ENCODE assay signal across 20 cellular contexts in the genomic region with DNA sequence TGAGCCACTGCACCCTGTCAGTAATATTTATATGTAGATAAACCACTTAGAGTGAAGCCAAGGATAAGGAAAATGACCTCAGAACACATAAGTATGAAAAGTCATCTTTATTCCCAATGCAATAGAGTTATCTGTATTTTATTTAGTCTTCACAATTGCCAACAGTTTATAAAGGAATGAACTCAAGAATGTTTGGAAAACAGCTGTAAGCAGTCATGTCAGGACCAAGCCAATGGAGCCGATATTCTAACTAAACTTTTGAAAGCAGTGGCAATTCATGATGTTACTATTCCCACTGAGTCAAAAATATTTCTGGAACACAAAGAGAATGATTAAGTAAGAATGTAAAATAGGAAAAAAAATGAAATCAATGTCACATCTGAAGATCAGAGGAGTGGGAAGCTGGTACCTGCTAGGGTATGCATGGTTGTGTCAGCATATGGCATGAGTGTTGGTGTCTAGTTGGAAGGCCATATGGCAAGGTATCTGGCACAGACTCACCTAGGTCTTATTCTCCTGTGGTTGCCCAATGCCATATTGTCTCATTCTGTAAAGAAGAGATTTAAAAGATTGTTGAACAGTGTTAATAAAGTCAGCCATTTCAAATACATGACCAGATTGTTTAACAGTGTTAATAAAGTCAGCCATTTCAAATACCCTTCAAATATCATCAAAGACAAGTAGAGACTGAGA.
"Had no signal": no experiment of that assay in that cellular context is flagged by ENCODE, and none has a peak within 500 bp of the region (broad histone marks: within the 10 kb centered on the region; RNA-seq: fewer than 3 reads in every experiment).

No MANE protein-coding gene starts in this region.

- DNase-seq: activated B cell treated with CpG ODN at 0.5 μM for 24 hours; activated CD4-positive, alpha-beta T cell treated with anti-CD3 and anti-CD28 coated beads for 36 hours; activated CD4-positive, alpha-beta T cell treated with anti-CD3 and anti-CD28 coated beads, Interleukin-2, amount 50 U/mL, for 4 hours; activated CD8-positive, alpha-beta memory T cell treated with anti-CD3 and anti-CD28 coated beads for 24 hours; activated CD8-positive, alpha-beta memory T cell treated with anti-CD3 and anti-CD28 coated beads, Interleukin-2, amount 50 U/mL, for 4 hours; activated naive CD4-positive, alpha-beta T cell treated with Interleukin-2 at 50 U/mL for 16 hours; activated naive CD8-positive, alpha-beta T cell treated with anti-CD3 and anti-CD28 coated beads for 36 hours; activated T-cell treated with anti-CD3 and anti-CD28 coated beads, Interleukin-2, amount 50 U/mL, for 24 hours; head of caudate nucleus; hypothalamus; ovary; stimulated activated CD4-positive, alpha-beta T cell treated with anti-CD3 and anti-CD28 coated beads, Interleukin-4, amount 100 ng/mL, for 4 hours; thyroid gland; upper lobe of right lung had no signal

- H3K4me3 ChIP-seq: ovary, prostate gland, thyroid gland, upper lobe of right lung had no signal

- H3K9me3 Mint-ChIP-seq: activated B cell treated with CpG ODN at 0.5 μM for 24 hours; activated naive CD8-positive, alpha-beta T cell treated with anti-CD3 and anti-CD28 coated beads for 36 hours; activated T-cell treated with anti-CD3 and anti-CD28 coated beads, Interleukin-2, amount 50 U/mL, for 24 hours; nephron; stimulated activated naive CD8-positive, alpha-beta T cell treated with anti-CD3 and anti-CD28 coated beads, Interleukin-15, Interleukin-2, amounts not matched to agents 100 ng/mL and 50 ng/mL, for 24 hours had no signal

- H3K27ac ChIP-seq: neutrophil, ovary, prostate gland, thyroid gland, upper lobe of right lung had no signal

- H3K4me1 Mint-ChIP-seq: activated B cell treated with CpG ODN at 0.5 μM for 24 hours, memory B cell, nephron had no signal

- H3K4me3 Mint-ChIP-seq: activated B cell treated with CpG ODN at 0.5 μM for 24 hours; activated CD4-positive, alpha-beta T cell treated with anti-CD3 and anti-CD28 coated beads for 36 hours; activated naive CD8-positive, alpha-beta T cell treated with anti-CD3 and anti-CD28 coated beads for 36 hours; activated T-cell treated with anti-CD3 and anti-CD28 coated beads, Interleukin-2, amount 50 U/mL, for 24 hours; memory B cell; nephron; stimulated activated naive CD8-positive, alpha-beta T cell treated with anti-CD3 and anti-CD28 coated beads, Interleukin-15, Interleukin-2, amounts not matched to agents 100 ng/mL and 50 ng/mL, for 24 hours; T-helper 1 cell treated with Interleukin-12 subunit alpha and Interleukin-12 subunit beta and Interleukin-4 antibody, amounts not matched to agents 30 μg/mL and 1 μg/mL, for 36 hours had no signal

- H3K27ac Mint-ChIP-seq: activated B cell treated with CpG ODN at 0.5 μM for 24 hours; activated CD4-positive, alpha-beta T cell treated with anti-CD3 and anti-CD28 coated beads for 36 hours; activated naive CD8-positive, alpha-beta T cell treated with anti-CD3 and anti-CD28 coated beads for 36 hours; activated T-cell treated with anti-CD3 and anti-CD28 coated beads, Interleukin-2, amount 50 U/mL, for 24 hours; memory B cell; nephron; stimulated activated naive CD8-positive, alpha-beta T cell treated with anti-CD3 and anti-CD28 coated beads, Interleukin-15, Interleukin-2, amounts not matched to agents 100 ng/mL and 50 ng/mL, for 24 hours; T-helper 1 cell treated with Interleukin-12 subunit alpha and Interleukin-12 subunit beta and Interleukin-4 antibody, amounts not matched to agents 30 μg/mL and 1 μg/mL, for 36 hours had no signal

- ATAC-seq: activated CD4-positive, alpha-beta T cell treated with anti-CD3 and anti-CD28 coated beads for 36 hours; upper lobe of right lung had no signal

- H3K9me3 ChIP-seq: neutrophil, ovary, prostate gland, thyroid gland, upper lobe of right lung had no signal

- H3K27me3 ChIP-seq: neutrophil, ovary, thyroid gland, upper lobe of right lung had no signal

- H3K36me3 ChIP-seq: neutrophil, ovary, prostate gland, thyroid gland, upper lobe of right lung had no signal

- H3K4me1 ChIP-seq: prostate gland, thyroid gland, upper lobe of right lung had no signal

- H3K27me3 Mint-ChIP-seq: activated B cell treated with CpG ODN at 0.5 μM for 24 hours; activated CD4-positive, alpha-beta T cell treated with anti-CD3 and anti-CD28 coated beads for 36 hours; activated naive CD8-positive, alpha-beta T cell treated with anti-CD3 and anti-CD28 coated beads for 36 hours; activated T-cell treated with anti-CD3 and anti-CD28 coated beads, Interleukin-2, amount 50 U/mL, for 24 hours; memory B cell; stimulated activated naive CD8-positive, alpha-beta T cell treated with anti-CD3 and anti-CD28 coated beads, Interleukin-15, Interleukin-2, amounts not matched to agents 100 ng/mL and 50 ng/mL, for 24 hours had no signal
